Comparison of ENCODE assay signal across 1 cellular context in the genomic region with DNA sequence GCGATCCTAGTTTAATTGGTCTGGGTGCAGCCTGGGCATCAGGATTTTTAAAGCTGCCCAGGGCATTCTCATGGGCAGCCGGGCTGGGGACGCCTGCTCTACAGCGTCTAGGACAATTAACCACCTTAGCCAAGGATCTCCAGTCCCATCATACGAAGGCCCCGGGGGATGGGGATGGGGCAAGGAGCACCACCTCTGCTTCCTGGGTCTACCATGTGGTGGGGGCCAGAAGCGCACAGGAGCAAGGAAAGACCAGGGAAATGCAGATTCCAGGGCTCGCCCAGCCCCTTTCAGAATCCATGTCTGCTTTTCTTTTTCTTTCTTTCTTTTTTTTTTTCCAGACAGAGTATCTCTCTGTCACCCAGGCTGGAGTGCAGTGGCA.
TF ChIP-seq lines count a peak whose summit lies in the region.

No MANE protein-coding gene starts in this region.

TF ChIP-seq in liver, 16 proteins besides CTCF, POLR2A, EP300 and RAD21 (continued from another document):
- TF ChIP-seq MAX (IDR thresholded peaks at IDR 0.05) (no peak), FOXA2 (IDR thresholded peaks at IDR 0.05) (no peak), HNF4G (IDR thresholded peaks at IDR 0.05) (no peak), SP1 (IDR thresholded peaks at IDR 0.05) (no peak), ZBTB33 (IDR thresholded peaks at IDR 0.05) (no peak), JUND (IDR thresholded peaks at IDR 0.05) (no peak), TAF1 (conservative IDR thresholded peaks at IDR 0.05) (no peak), EGR1 (IDR thresholded peaks at IDR 0.05; ENCODE audit: low read depth in 2 of 2) (no peak), NR2F2 (IDR thresholded peaks at IDR 0.05) (no peak), HNF4A (conservative IDR thresholded peaks at IDR 0.05) (no peak)
